10 cellular contexts compared by ENCODE assay signal in genomic region chr15:48992545-48992944, GRCh38. TPM values are rescaled to one million over a fixed set of nuclear protein-coding genes. Genes with fewer than 3 reads are reported as not detected.
DNase-seq lines count a peak whose midpoint lies in the region; ATAC-seq and TF ChIP-seq lines count a peak whose summit lies in the region.
"Had no signal": no experiment of that assay in that cellular context is flagged by ENCODE, and none has a peak within 500 bp of the region (broad histone marks: within the 10 kb centered on the region; RNA-seq: fewer than 3 reads in every experiment).

No MANE protein-coding gene starts in this region.

- H3K27me3 Mint-ChIP-seq in osteocyte (ENCODE audit: unreplicated experiment) (no peaks in the 10 kb centered on the region), MCF 10A (ENCODE audit: insufficient read depth, unreplicated experiment) (no peaks in the 10 kb centered on the region)
- H3K27me3 Mint-ChIP-seq in activated CD8-positive, alpha-beta T cell treated with anti-CD3 and anti-CD28 coated beads for 36 hours: no peaks in the 10 kb centered on the region
- H3K27me3 Mint-ChIP-seq: activated T-helper 17 cell treated with anti-CD3 and anti-CD28 coated beads, Interleukin-2, amount 50 U/mL, for 72 hours had no signal

- H3K4me3 Mint-ChIP-seq in osteocyte (ENCODE audit: unreplicated experiment): no peak overlapping the region
- no peak overlapping the region for H3K4me3 Mint-ChIP-seq in activated CD8-positive, alpha-beta T cell treated with anti-CD3 and anti-CD28 coated beads for 36 hours
- no peak overlapping the region for H3K4me3 Mint-ChIP-seq in MCF 10A (ENCODE audit: unreplicated experiment)
- H3K4me3 Mint-ChIP-seq: activated T-helper 17 cell treated with anti-CD3 and anti-CD28 coated beads, Interleukin-2, amount 50 U/mL, for 72 hours had no signal

- CTCF ChIA-PET in activated CD8-positive, alpha-beta T cell treated with anti-CD3 and anti-CD28 coated beads for 36 hours (lab: Charles Lee): interaction anchor here (2.0 kb wide), 1 partner anchor 17 kb away, joined by 9 read pairs; no protein-coding TSS in a partner anchor
- CTCF ChIA-PET in MCF 10A (lab: Yijun Ruan, JAX): interaction anchor here (1.2 to 1.6 kb wide), 2 partner anchors 17 to 115 kb away, joined by 4 to 8 read pairs; partner anchors contain the start of gene EID1

- TF ChIP-seq CTCF in osteocyte (IDR thresholded peaks at IDR 0.05) (no peak), MCF 10A (IDR thresholded peaks at IDR 0.05; ENCODE audit: unreplicated experiment) (no peak)
- no peak for TF ChIP-seq CTCF in activated CD8-positive, alpha-beta T cell treated with anti-CD3 and anti-CD28 coated beads for 36 hours (IDR thresholded peaks at IDR 0.05)

- POLR2A ChIA-PET in activated CD8-positive, alpha-beta T cell treated with anti-CD3 and anti-CD28 coated beads for 36 hours (lab: Charles Lee): no interaction called here
- POLR2A ChIA-PET in MCF 10A (lab: Yijun Ruan, JAX): no interaction called here

- DNase-seq in NOMO-1 treated with DMSO at 0.1 percent for 48 hours (lab: John Stamatoyannopoulos, UW; ENCODE audit: unreplicated experiment): peak; percentile 81
- no peak for DNase-seq in osteocyte (ENCODE audit: extremely low spot score, unreplicated experiment)
- no peak for DNase-seq in posterior vena cava (ENCODE audit: low spot score)
- no peak for DNase-seq in activated CD8-positive, alpha-beta T cell treated with anti-CD3 and anti-CD28 coated beads for 36 hours
- DNase-seq in MCF 10A (ENCODE audit: unreplicated experiment): no peak
- DNase-seq: effector CD4-positive, alpha-beta T cell; NCI-H2081 had no signal

- peaks cover 54% of the 10 kb centered on the region for H3K36me3 Mint-ChIP-seq in osteocyte (ENCODE audit: unreplicated experiment)
- peaks cover 24% of the 10 kb centered on the region for H3K36me3 Mint-ChIP-seq in activated CD8-positive, alpha-beta T cell treated with anti-CD3 and anti-CD28 coated beads for 36 hours (ENCODE audit: low read depth)
- peaks cover 58% of the 10 kb centered on the region for H3K36me3 Mint-ChIP-seq in MCF 10A (ENCODE audit: insufficient read depth, unreplicated experiment)

- intact Hi-C loops in posterior vena cava (cut with DNase I): no loop called here
- intact Hi-C loops in activated CD8-positive, alpha-beta T cell treated with anti-CD3 and anti-CD28 coated beads for 36 hours (cut with micrococcal nuclease): no loop called here
- intact Hi-C loops in MCF 10A (cut with micrococcal nuclease): no loop called here

- ATAC-seq in GM19328 (IDR thresholded peaks at IDR 0.05; ENCODE audit: unreplicated experiment): peak; percentile 62
- peak; percentile 96 for ATAC-seq in HG02973 (IDR thresholded peaks at IDR 0.05; ENCODE audit: unreplicated experiment)
- no peak for ATAC-seq in activated CD8-positive, alpha-beta T cell treated with anti-CD3 and anti-CD28 coated beads for 36 hours
- ATAC-seq: activated T-helper 17 cell treated with anti-CD3 and anti-CD28 coated beads, Interleukin-2, amount 50 U/mL, for 72 hours had no signal

- peak overlapping the region; percentile 29 for H3K27ac Mint-ChIP-seq in osteocyte (ENCODE audit: unreplicated experiment)
- H3K27ac Mint-ChIP-seq in activated CD8-positive, alpha-beta T cell treated with anti-CD3 and anti-CD28 coated beads for 36 hours: no peak overlapping the region
- H3K27ac Mint-ChIP-seq in MCF 10A (ENCODE audit: low read depth, unreplicated experiment): no peak overlapping the region
- H3K27ac Mint-ChIP-seq: activated T-helper 17 cell treated with anti-CD3 and anti-CD28 coated beads, Interleukin-2, amount 50 U/mL, for 72 hours had no signal

- H3K9me3 Mint-ChIP-seq in osteocyte (ENCODE audit: unreplicated experiment) (no peaks in the 10 kb centered on the region), MCF 10A (ENCODE audit: unreplicated experiment) (no peaks in the 10 kb centered on the region)
- no peaks in the 10 kb centered on the region for H3K9me3 Mint-ChIP-seq in activated CD8-positive, alpha-beta T cell treated with anti-CD3 and anti-CD28 coated beads for 36 hours
- H3K9me3 Mint-ChIP-seq: activated T-helper 17 cell treated with anti-CD3 and anti-CD28 coated beads, Interleukin-2, amount 50 U/mL, for 72 hours had no signal

- no TSS peak for BruUV-seq in MCF 10A (replicated peaks; lab: Mats Ljungman, UMichigan)

- peaks cover 40% of the 10 kb centered on the region for H3K4me1 Mint-ChIP-seq in osteocyte (ENCODE audit: unreplicated experiment)
- H3K4me1 Mint-ChIP-seq in activated CD8-positive, alpha-beta T cell treated with anti-CD3 and anti-CD28 coated beads for 36 hours (ENCODE audit: low read depth): no peaks in the 10 kb centered on the region
- H3K4me1 Mint-ChIP-seq in MCF 10A (ENCODE audit: insufficient read depth, unreplicated experiment): no peaks in the 10 kb centered on the region
- H3K4me1 Mint-ChIP-seq: activated T-helper 17 cell treated with anti-CD3 and anti-CD28 coated beads, Interleukin-2, amount 50 U/mL, for 72 hours had no signal

RNA-seq across cellular contexts. Expression of gene SHC4, which starts 28.8 kb away (rescaled TPM):
- total RNA-seq in osteocyte: 4.2 and 4.6 TPM in 2 replicates
- total RNA-seq in posterior vena cava: 1 to 10 TPM; 6.2 to 9.7 TPM
- total RNA-seq in activated CD8-positive, alpha-beta T cell treated with anti-CD3 and anti-CD28 coated beads for 36 hours: 1 to 10 TPM; 2.5 TPM
- 0.26 and 0.49 TPM in 2 replicates for total RNA-seq in MCF 10A (2022)

RNA-seq across cellular contexts. Expression of gene SECISBP2L, which starts 53.7 kb away (rescaled TPM):
- total RNA-seq in osteocyte (47.7 TPM in 2 replicates), posterior vena cava (10 to 100 TPM; 51.9 to 58.4 TPM), MCF 10A (2022) (19.6 and 32.3 TPM in 2 replicates)
- total RNA-seq in activated CD8-positive, alpha-beta T cell treated with anti-CD3 and anti-CD28 coated beads for 36 hours: 10 to 100 TPM; 17.9 to 19.6 TPM
